ENCODE assay signal across 3 cellular contexts in genomic region chr7:116618729-116619128, GRCh38.
A peak's percentile ranks its signal among the peaks of the same experiment; 100 is the strongest.
TF ChIP-seq lines count a peak whose summit lies in the region.

No MANE protein-coding gene starts in this region.

TF ChIP-seq in HepG2, 621 proteins besides CTCF, POLR2A, EP300 and RAD21:
- TF ChIP-seq SMC3 (IDR thresholded peaks at IDR 0.05; ENCODE audit: low read length), result no peak
- no peak for TF ChIP-seq FOXO4 (CRISPR knock-in tag; conservative IDR thresholded peaks at IDR 0.05)
- no peak for TF ChIP-seq DMAP1 (CRISPR knock-in tag; IDR thresholded peaks at IDR 0.05)
- TF ChIP-seq ARID4A (CRISPR knock-in tag; IDR thresholded peaks at IDR 0.05; ENCODE audit: borderline replicate concordance), result no peak
- 0 out of 2 replicates have a peak, but pooled peaks have one; percentile 33 for TF ChIP-seq MAFF (IDR thresholded peaks at IDR 0.05; ENCODE audit: low read depth, low read length)
- TF ChIP-seq ZMAT3 (CRISPR knock-in tag; conservative IDR thresholded peaks at IDR 0.05), result no peak
- peak; percentile 39 to 63; a peak in 3 of 4 replicates for TF ChIP-seq MAFK (conservative IDR thresholded peaks at IDR 0.05 in 1 of 2, IDR thresholded peaks at IDR 0.05 in 1 of 2; ENCODE audit: low read length in 2 of 2)
- no peak for TF ChIP-seq RFXANK (CRISPR knock-in tag; IDR thresholded peaks at IDR 0.05)
- no peak for TF ChIP-seq FOSL2 (CRISPR knock-in tag; IDR thresholded peaks at IDR 0.05)
TF ChIP-seq in HepG2: peak in this region for 2.

TF ChIP-seq in IMR-90, 13 proteins besides CTCF, POLR2A, EP300 and RAD21:
- TF ChIP-seq MAFK (IDR thresholded peaks at IDR 0.05; ENCODE audit: low read depth, low read length) (0 out of 2 replicates have a peak, but pooled peaks have one; percentile 8), CEBPB (IDR thresholded peaks at IDR 0.05; ENCODE audit: low read depth, low read length) (no peak)

TF ChIP-seq in K562, 482 proteins besides CTCF, POLR2A, EP300 and RAD21:
- TF ChIP-seq HMG20B (CRISPR knock-in tag; IDR thresholded peaks at IDR 0.05) (no peak), MAFG (tag; conservative IDR thresholded peaks at IDR 0.05) (peak; percentile 42; the same call in 1 of the 2 replicates), ZNF316 (IDR thresholded peaks at IDR 0.05) (peak; percentile 51)
